8 cellular contexts compared by ENCODE assay signal in genomic region chr11:15074206-15075161, GRCh38. TPM values are rescaled to one million over a fixed set of nuclear protein-coding genes. Genes with fewer than 3 reads are reported as not detected.
A peak's percentile ranks its signal among the peaks of the same experiment; 100 is the strongest.
DNase-seq lines count a peak whose midpoint lies in the region; ATAC-seq and TF ChIP-seq lines count a peak whose summit lies in the region.

No MANE protein-coding gene starts in this region.

- POLR2A ChIA-PET in AG04450 (lab: Yijun Ruan, JAX), result no interaction called here

- H3K27ac Mint-ChIP-seq in central memory CD8-positive, alpha-beta T cell (ENCODE audit: low read depth), result no peak overlapping the region

- peaks cover 31% of the 10 kb centered on the region for H3K27me3 ChIP-seq in AG04450 (ENCODE audit: control insufficient read depth, insufficient read depth, low read length)

- peak overlapping the region; percentile 72 for H3K4me3 Mint-ChIP-seq in central memory CD8-positive, alpha-beta T cell

- H3K4me3 ChIP-seq in AG04450 (ENCODE audit: low read depth, low read length), result peak overlapping the region; percentile 29; the same call in 1 of the 2 replicates

- ATAC-seq in GM18873 (IDR thresholded peaks at IDR 0.05; ENCODE audit: low FRiP score, unreplicated experiment), result peak; percentile 88
- ATAC-seq in HG03135 (IDR thresholded peaks at IDR 0.05; ENCODE audit: unreplicated experiment), result peak; percentile 95
- peak; percentile 90 for ATAC-seq in central memory CD8-positive, alpha-beta T cell (replicated peaks; ENCODE audit: extremely low read depth, poor library complexity, severe bottlenecking)

- no peak overlapping the region for H3K27ac ChIP-seq in AG04450 (ENCODE audit: low read depth, low read length)

- peaks cover 10% of the 10 kb centered on the region for H3K4me1 Mint-ChIP-seq in central memory CD8-positive, alpha-beta T cell

- H3K36me3 Mint-ChIP-seq in central memory CD8-positive, alpha-beta T cell (ENCODE audit: insufficient read depth), result peaks cover 3% of the 10 kb centered on the region

- TF ChIP-seq CTCF in AG04450 (IDR thresholded peaks at IDR 0.05; ENCODE audit: low read depth, low read length), result peak; percentile 69

- CTCF ChIA-PET in AG04450 (lab: Charles Lee), result interaction anchor here (0.5 to 4.7 kb wide), 28 partner anchors 8 to 1853 kb away, joined by 3 to 48 read pairs (median 3); partner anchors contain the start of gene CYP2R1

- H3K9me3 ChIP-seq in AG04450 (ENCODE audit: control insufficient read depth, insufficient read depth, low read length), result no peaks in the 10 kb centered on the region; the same call in 1 of the 2 replicates

- H3K9me3 Mint-ChIP-seq in central memory CD8-positive, alpha-beta T cell, result no peaks in the 10 kb centered on the region

- H3K27me3 Mint-ChIP-seq in central memory CD8-positive, alpha-beta T cell, result peaks cover 40% of the 10 kb centered on the region

- DNase-seq in AG04450 (ENCODE audit: low read depth, low spot score) (peak; percentile 20), NCI-H2196 treated with DMSO at 0.1 percent for 48 hours (lab: John Stamatoyannopoulos, UW; ENCODE audit: unreplicated experiment) (peak; percentile 93), kidney glomerular epithelial cell (lab: John Stamatoyannopoulos, UW) (peak; percentile 74)
- peak; percentile 65 for DNase-seq in activated CD4-positive, CD25-positive, alpha-beta regulatory T cell treated with anti-CD3 and anti-CD28 coated beads, Interleukin-2, amount 50 U/mL, for 16 hours (ENCODE audit: low read depth, low spot score)
- peak; percentile 66 to 70 for DNase-seq in central memory CD8-positive, alpha-beta T cell (ENCODE audit: low spot score in 2 of 2)
- DNase-seq in stimulated activated CD4-positive, alpha-beta T cell treated with anti-CD3 and anti-CD28 coated beads, Interleukin-2, amount 100 ng/mL, for 24 hours, result peak; percentile 92 to 95

RNA-seq across cellular contexts. Expression of gene CALCB, which starts 1.1 kb away (rescaled TPM):
- polyA plus RNA-seq in AG04450 (2011; rRNA removed), result not detected in 2 replicates
- not detected in 2 replicates for polyA minus RNA-seq in AG04450 (2011; rRNA and poly(A)+ RNA removed)

RNA-seq across cellular contexts. Expression of gene INSC, which starts 40.2 kb away (rescaled TPM):
- polyA plus RNA-seq in AG04450 (2011; rRNA removed), result 0.40 and 0.53 TPM in 2 replicates
- polyA minus RNA-seq in AG04450 (2011; rRNA and poly(A)+ RNA removed), result 0.23 and 0.26 TPM in 2 replicates

Comparison
In these comparisons a context has a peak if more than half of its experiments do, and no peak if none do; other contexts are left out.
1. DNase-seq: peak in every context shown above with its lines; median percentile 94 in stimulated activated CD4-positive, alpha-beta T cell treated with anti-CD3 and anti-CD28 coated beads, Interleukin-2, amount 100 ng/mL, for 24 hours; 93 in NCI-H2196 treated with DMSO at 0.1 percent for 48 hours; 74 in kidney glomerular epithelial cell; 68 in central memory CD8-positive, alpha-beta T cell; 65 in activated CD4-positive, CD25-positive, alpha-beta regulatory T cell treated with anti-CD3 and anti-CD28 coated beads, Interleukin-2, amount 50 U/mL, for 16 hours; 20 in AG04450.